In genomic region chr22:49451070-49451840, GRCh38 we compare ENCODE assay signal across 22 cellular contexts.
"Had no signal": no experiment of that assay in that cellular context is flagged by ENCODE, and none has a peak within 500 bp of the region (broad histone marks: within the 10 kb centered on the region; RNA-seq: fewer than 3 reads in every experiment).

No MANE protein-coding gene starts in this region.

- H3K4me1 ChIP-seq: esophagus muscularis mucosa, gastroesophageal sphincter, heart right ventricle, pancreas had no signal

- H3K4me3 Mint-ChIP-seq: activated naive CD8-positive, alpha-beta T cell; naive B cell; stimulated activated memory B cell treated with anti-CD40 and anti-IgM and Interleukin-4, amounts not matched to agents 10 μg/mL and 1 μg/mL and 100 μg/mL, for 72 hours had no signal

- H3K36me3 ChIP-seq: esophagus muscularis mucosa, gastroesophageal sphincter, heart right ventricle, pancreas, thoracic aorta had no signal

- DNase-seq: activated CD4-positive, alpha-beta T cell treated with anti-CD3 and anti-CD28 coated beads for 1 hour; activated gamma-delta T cell; effector CD8-positive, alpha-beta T cell; heart right ventricle; mucosa of descending colon; naive B cell; pancreas; stimulated activated CD4-positive, alpha-beta T cell treated with anti-CD3 and anti-CD28 coated beads, Interleukin-4, amount 100 ng/mL, for 1 hour; SW 1271; T-helper 2 cell had no signal

- FAIRE-seq: endothelial cell of umbilical vein, keratinocyte, pancreas had no signal

- H3K27ac ChIP-seq: esophagus muscularis mucosa, gastroesophageal sphincter, heart right ventricle, pancreas, thoracic aorta, VCaP had no signal

- ATAC-seq: gastroesophageal sphincter; heart right ventricle; mucosa of descending colon; pancreas; sciatic nerve; stimulated activated memory B cell treated with anti-CD40 and anti-IgM and Interleukin-4, amounts not matched to agents 10 μg/mL and 1 μg/mL and 100 μg/mL, for 72 hours had no signal

- H3K4me3 ChIP-seq: esophagus muscularis mucosa, gastroesophageal sphincter, heart right ventricle, lung, mucosa of descending colon, pancreas, smooth muscle cell, thoracic aorta had no signal

- H3K9me3 ChIP-seq: esophagus muscularis mucosa, gastroesophageal sphincter, heart right ventricle, mucosa of descending colon, pancreas, thoracic aorta had no signal

- H3K9me3 Mint-ChIP-seq: neural crest cell; stimulated activated memory B cell treated with anti-CD40 and anti-IgM and Interleukin-4, amounts not matched to agents 10 μg/mL and 1 μg/mL and 100 μg/mL, for 72 hours had no signal

- H3K36me3 Mint-ChIP-seq: activated naive CD8-positive, alpha-beta T cell; naive B cell had no signal

- H3K27ac Mint-ChIP-seq: activated naive CD8-positive, alpha-beta T cell; naive B cell; stimulated activated memory B cell treated with anti-CD40 and anti-IgM and Interleukin-4, amounts not matched to agents 10 μg/mL and 1 μg/mL and 100 μg/mL, for 72 hours had no signal
